ENCODE assay signal across 1 cellular context in genomic region chr5:115816226-115817042, GRCh38.
TF ChIP-seq lines count a peak whose summit lies in the region.

Gene CDO1, minus strand, starts transcription at chr5:115816659. Its CDS starts 262 bp downstream, at chr5:115816397.

TF ChIP-seq in HepG2, 621 proteins besides CTCF, POLR2A, EP300 and RAD21 (continued from another document and continues in another):
- TF ChIP-seq, protein P1, sequence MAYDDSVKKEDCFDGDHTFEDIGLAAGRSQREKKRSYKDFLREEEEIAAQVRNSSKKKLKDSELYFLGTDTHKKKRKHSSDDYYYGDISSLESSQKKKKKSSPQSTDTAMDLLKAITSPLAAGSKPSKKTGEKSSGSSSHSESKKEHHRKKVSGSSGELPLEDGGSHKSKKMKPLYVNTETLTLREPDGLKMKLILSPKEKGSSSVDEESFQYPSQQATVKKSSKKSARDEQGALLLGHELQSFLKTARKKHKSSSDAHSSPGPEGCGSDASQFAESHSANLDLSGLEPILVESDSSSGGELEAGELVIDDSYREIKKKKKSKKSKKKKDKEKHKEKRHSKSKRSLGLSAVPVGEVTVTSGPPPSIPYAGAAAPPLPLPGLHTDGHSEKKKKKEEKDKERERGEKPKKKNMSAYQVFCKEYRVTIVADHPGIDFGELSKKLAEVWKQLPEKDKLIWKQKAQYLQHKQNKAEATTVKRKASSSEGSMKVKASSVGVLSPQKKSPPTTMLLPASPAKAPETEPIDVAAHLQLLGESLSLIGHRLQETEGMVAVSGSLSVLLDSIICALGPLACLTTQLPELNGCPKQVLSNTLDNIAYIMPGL (CRISPR knock-in tag; IDR thresholded peaks at IDR 0.05; ENCODE audit: borderline replicate concordance in 1 of 2, low read depth in 1 of 2) = peak in 1 of 2 experiments; percentile 65; a peak in 2 of 4 replicates
- TF ChIP-seq THRA (CRISPR knock-in tag; IDR thresholded peaks at IDR 0.05; ENCODE audit: borderline replicate concordance) (no peak), NRL (CRISPR knock-in tag; IDR thresholded peaks at IDR 0.05; ENCODE audit: borderline replicate concordance) (peak; percentile 77; the same call in 1 of the 2 replicates), ZBTB10 (CRISPR knock-in tag; IDR thresholded peaks at IDR 0.05; ENCODE audit: borderline replicate concordance) (no peak), TOE1 (CRISPR knock-in tag; IDR thresholded peaks at IDR 0.05) (no peak), ZNF713 (CRISPR knock-in tag; IDR thresholded peaks at IDR 0.05) (no peak), SUZ12 (IDR thresholded peaks at IDR 0.05; ENCODE audit: low read depth, low read length) (no peak), ZNF432 (CRISPR knock-in tag; IDR thresholded peaks at IDR 0.05; ENCODE audit: borderline replicate concordance) (no peak), ZNF382 (CRISPR knock-in tag; IDR thresholded peaks at IDR 0.05; ENCODE audit: borderline replicate concordance) (no peak), SNRNP70 (IDR thresholded peaks at IDR 0.05; ENCODE audit: low read depth, low read length) (no peak), REL (CRISPR knock-in tag; conservative IDR thresholded peaks at IDR 0.05) (no peak), MXI1 (IDR thresholded peaks at IDR 0.05; ENCODE audit: borderline replicate concordance, low read depth, low read length) (no peak), HDAC1 (CRISPR knock-in tag; IDR thresholded peaks at IDR 0.05) (peak; percentile 15; the same call in 1 of the 2 replicates), ZNF280D (CRISPR knock-in tag; IDR thresholded peaks at IDR 0.05) (no peak), ZNF460 (CRISPR knock-in tag; IDR thresholded peaks at IDR 0.05; ENCODE audit: borderline replicate concordance) (no peak), MAFK (conservative IDR thresholded peaks at IDR 0.05 in 1 of 2, IDR thresholded peaks at IDR 0.05 in 1 of 2; ENCODE audit: low read length in 2 of 2) (no peak), KDM2A (CRISPR knock-in tag; IDR thresholded peaks at IDR 0.05; ENCODE audit: borderline replicate concordance, low read depth) (no peak; the same call in 1 of the 2 replicates), BCLAF1 (IDR thresholded peaks at IDR 0.05) (no peak), POLR2AphosphoS2 (IDR thresholded peaks at IDR 0.05; ENCODE audit: low read depth, low read length) (no peak), FLYWCH1 (CRISPR knock-in tag; IDR thresholded peaks at IDR 0.05) (no peak), ZNF30 (CRISPR knock-in tag; IDR thresholded peaks at IDR 0.05) (no peak), FIP1L1 (IDR thresholded peaks at IDR 0.05; ENCODE audit: borderline replicate concordance, insufficient read depth, low read depth, low read length) (no peak)
- TF ChIP-seq, protein P2, sequence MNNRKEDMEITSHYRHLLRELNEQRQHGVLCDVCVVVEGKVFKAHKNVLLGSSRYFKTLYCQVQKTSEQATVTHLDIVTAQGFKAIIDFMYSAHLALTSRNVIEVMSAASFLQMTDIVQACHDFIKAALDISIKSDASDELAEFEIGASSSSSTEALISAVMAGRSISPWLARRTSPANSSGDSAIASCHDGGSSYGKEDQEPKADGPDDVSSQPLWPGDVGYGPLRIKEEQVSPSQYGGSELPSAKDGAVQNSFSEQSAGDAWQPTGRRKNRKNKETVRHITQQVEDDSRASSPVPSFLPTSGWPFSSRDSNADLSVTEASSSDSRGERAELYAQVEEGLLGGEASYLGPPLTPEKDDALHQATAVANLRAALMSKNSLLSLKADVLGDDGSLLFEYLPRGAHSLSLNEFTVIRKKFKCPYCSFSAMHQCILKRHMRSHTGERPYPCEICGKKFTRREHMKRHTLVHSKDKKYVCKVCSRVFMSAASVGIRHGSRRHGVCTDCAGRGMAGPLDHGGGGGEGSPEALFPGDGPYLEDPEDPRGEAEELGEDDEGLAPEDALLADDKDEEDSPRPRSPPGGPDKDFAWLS (CRISPR knock-in tag; IDR thresholded peaks at IDR 0.05; ENCODE audit: borderline replicate concordance) = no peak
- TF ChIP-seq, protein P3, sequence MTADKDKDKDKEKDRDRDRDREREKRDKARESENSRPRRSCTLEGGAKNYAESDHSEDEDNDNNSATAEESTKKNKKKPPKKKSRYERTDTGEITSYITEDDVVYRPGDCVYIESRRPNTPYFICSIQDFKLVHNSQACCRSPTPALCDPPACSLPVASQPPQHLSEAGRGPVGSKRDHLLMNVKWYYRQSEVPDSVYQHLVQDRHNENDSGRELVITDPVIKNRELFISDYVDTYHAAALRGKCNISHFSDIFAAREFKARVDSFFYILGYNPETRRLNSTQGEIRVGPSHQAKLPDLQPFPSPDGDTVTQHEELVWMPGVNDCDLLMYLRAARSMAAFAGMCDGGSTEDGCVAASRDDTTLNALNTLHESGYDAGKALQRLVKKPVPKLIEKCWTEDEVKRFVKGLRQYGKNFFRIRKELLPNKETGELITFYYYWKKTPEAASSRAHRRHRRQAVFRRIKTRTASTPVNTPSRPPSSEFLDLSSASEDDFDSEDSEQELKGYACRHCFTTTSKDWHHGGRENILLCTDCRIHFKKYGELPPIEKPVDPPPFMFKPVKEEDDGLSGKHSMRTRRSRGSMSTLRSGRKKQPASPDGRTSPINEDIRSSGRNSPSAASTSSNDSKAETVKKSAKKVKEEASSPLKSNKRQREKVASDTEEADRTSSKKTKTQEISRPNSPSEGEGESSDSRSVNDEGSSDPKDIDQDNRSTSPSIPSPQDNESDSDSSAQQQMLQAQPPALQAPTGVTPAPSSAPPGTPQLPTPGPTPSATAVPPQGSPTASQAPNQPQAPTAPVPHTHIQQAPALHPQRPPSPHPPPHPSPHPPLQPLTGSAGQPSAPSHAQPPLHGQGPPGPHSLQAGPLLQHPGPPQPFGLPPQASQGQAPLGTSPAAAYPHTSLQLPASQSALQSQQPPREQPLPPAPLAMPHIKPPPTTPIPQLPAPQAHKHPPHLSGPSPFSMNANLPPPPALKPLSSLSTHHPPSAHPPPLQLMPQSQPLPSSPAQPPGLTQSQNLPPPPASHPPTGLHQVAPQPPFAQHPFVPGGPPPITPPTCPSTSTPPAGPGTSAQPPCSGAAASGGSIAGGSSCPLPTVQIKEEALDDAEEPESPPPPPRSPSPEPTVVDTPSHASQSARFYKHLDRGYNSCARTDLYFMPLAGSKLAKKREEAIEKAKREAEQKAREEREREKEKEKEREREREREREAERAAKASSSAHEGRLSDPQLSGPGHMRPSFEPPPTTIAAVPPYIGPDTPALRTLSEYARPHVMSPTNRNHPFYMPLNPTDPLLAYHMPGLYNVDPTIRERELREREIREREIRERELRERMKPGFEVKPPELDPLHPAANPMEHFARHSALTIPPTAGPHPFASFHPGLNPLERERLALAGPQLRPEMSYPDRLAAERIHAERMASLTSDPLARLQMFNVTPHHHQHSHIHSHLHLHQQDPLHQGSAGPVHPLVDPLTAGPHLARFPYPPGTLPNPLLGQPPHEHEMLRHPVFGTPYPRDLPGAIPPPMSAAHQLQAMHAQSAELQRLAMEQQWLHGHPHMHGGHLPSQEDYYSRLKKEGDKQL (CRISPR knock-in tag; IDR thresholded peaks at IDR 0.05; ENCODE audit: low read depth) = no peak
- TF ChIP-seq, protein P4, sequence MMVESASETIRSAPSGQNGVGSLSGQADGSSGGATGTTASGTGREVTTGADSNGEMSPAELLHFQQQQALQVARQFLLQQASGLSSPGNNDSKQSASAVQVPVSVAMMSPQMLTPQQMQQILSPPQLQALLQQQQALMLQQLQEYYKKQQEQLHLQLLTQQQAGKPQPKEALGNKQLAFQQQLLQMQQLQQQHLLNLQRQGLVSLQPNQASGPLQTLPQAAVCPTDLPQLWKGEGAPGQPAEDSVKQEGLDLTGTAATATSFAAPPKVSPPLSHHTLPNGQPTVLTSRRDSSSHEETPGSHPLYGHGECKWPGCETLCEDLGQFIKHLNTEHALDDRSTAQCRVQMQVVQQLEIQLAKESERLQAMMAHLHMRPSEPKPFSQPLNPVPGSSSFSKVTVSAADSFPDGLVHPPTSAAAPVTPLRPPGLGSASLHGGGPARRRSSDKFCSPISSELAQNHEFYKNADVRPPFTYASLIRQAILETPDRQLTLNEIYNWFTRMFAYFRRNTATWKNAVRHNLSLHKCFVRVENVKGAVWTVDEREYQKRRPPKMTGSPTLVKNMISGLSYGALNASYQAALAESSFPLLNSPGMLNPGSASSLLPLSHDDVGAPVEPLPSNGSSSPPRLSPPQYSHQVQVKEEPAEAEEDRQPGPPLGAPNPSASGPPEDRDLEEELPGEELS (CRISPR knock-in tag; IDR thresholded peaks at IDR 0.05) = no peak
